In genomic region chr7:101838837-101839483, GRCh38 we compare ENCODE assay signal across 2 cellular contexts.
TF ChIP-seq lines count a peak whose summit lies in the region.

No MANE protein-coding gene starts in this region.

TF ChIP-seq in GM23338, 12 proteins besides CTCF, POLR2A, EP300 and RAD21:
- no peak for TF ChIP-seq JUNB (IDR thresholded peaks at IDR 0.05; ENCODE audit: unreplicated experiment)
- TF ChIP-seq POLR2AphosphoS5 (IDR thresholded peaks at IDR 0.05; ENCODE audit: low read depth) = no peak
- TF ChIP-seq NANOG (IDR thresholded peaks at IDR 0.05; ENCODE audit: borderline replicate concordance) = no peak
- TF ChIP-seq CREB1 (CRISPR knock-in tag; IDR thresholded peaks at IDR 0.05; ENCODE audit: low read depth) = no peak
- TF ChIP-seq EZH2phosphoT487 (IDR thresholded peaks at IDR 0.05; ENCODE audit: unreplicated experiment) = no peak
- TF ChIP-seq EZH2 (IDR thresholded peaks at IDR 0.05; ENCODE audit: low read depth, unreplicated experiment) = no peak
- no peak for TF ChIP-seq STAT1 (IDR thresholded peaks at IDR 0.05; ENCODE audit: unreplicated experiment)
- TF ChIP-seq ETS1 (IDR thresholded peaks at IDR 0.05) = no peak
- TF ChIP-seq ZNF114 (CRISPR knock-in tag; IDR thresholded peaks at IDR 0.05) = no peak
- no peak for TF ChIP-seq ZNF462 (CRISPR knock-in tag; IDR thresholded peaks at IDR 0.05)
- TF ChIP-seq ZNF331 (CRISPR knock-in tag; IDR thresholded peaks at IDR 0.05; ENCODE audit: low read depth) = no peak
- TF ChIP-seq REST (IDR thresholded peaks at IDR 0.05; ENCODE audit: unreplicated experiment) = no peak

TF ChIP-seq in K562, 482 proteins besides CTCF, POLR2A, EP300 and RAD21:
- TF ChIP-seq NFATC3 (IDR thresholded peaks at IDR 0.05) (no peak), SMARCE1 (IDR thresholded peaks at IDR 0.05) (no peak), EZH2 (IDR thresholded peaks at IDR 0.05; ENCODE audit: borderline replicate concordance, low read depth, low read length) (no peak), ESRRA (IDR thresholded peaks at IDR 0.05; ENCODE audit: borderline replicate concordance, low read depth) (peak; percentile 41; the same call in 1 of the 2 replicates), JUND (IDR thresholded peaks at IDR 0.05; ENCODE audit: borderline replicate concordance, low read depth, low read length) (0 out of 2 replicates have a peak, but pooled peaks have one; percentile 20), JUND (tag; IDR thresholded peaks at IDR 0.05; ENCODE audit: borderline replicate concordance, low read depth, low read length) (no peak), CREB3 (tag; conservative IDR thresholded peaks at IDR 0.05; ENCODE audit: low read depth) (no peak), ZBTB7A (IDR thresholded peaks at IDR 0.05; ENCODE audit: borderline replicate concordance, control insufficient read depth, low read depth, low read length) (0 out of 2 replicates have a peak, but pooled peaks have one; percentile 27), ATF7 (IDR thresholded peaks at IDR 0.05) (0 out of 2 replicates have a peak, but pooled peaks have one; percentile 42), TFE3 (CRISPR knock-in tag; IDR thresholded peaks at IDR 0.05) (no peak), ZSCAN29 (IDR thresholded peaks at IDR 0.05) (no peak)
